In genomic region chr19:19510432-19510831, GRCh38 we compare ENCODE assay signal across 20 cellular contexts. TPM values are rescaled to one million over a fixed set of nuclear protein-coding genes. Genes with fewer than 3 reads are reported as not detected.
DNase-seq lines count a peak whose midpoint lies in the region; ATAC-seq and TF ChIP-seq lines count a peak whose summit lies in the region.
"Had no signal": no experiment of that assay in that cellular context is flagged by ENCODE, and none has a peak within 500 bp of the region (broad histone marks: within the 10 kb centered on the region; RNA-seq: fewer than 3 reads in every experiment).

No MANE protein-coding gene starts in this region.

- no peaks in the 10 kb centered on the region for H4K20me1 ChIP-seq in GM23248 (ENCODE audit: insufficient read depth)

- H3K9me2 ChIP-seq in GM23248 (ENCODE audit: insufficient read depth): no peaks in the 10 kb centered on the region

- no peak overlapping the region for H3K27ac ChIP-seq in GM23248
- no peak overlapping the region for H3K27ac ChIP-seq in naive thymus-derived CD4-positive, alpha-beta T cell (ENCODE audit: low read depth, low read length)
- H3K27ac ChIP-seq: colonic mucosa, left ventricle myocardium inferior, thyroid gland had no signal

- H3K4me3 Mint-ChIP-seq in Caco-2 (ENCODE audit: unreplicated experiment): no peak overlapping the region
- H3K4me3 Mint-ChIP-seq in activated naive CD8-positive, alpha-beta T cell treated with anti-CD3 and anti-CD28 coated beads, Interleukin-2, amount 10 ng/mL, durations not matched to agents 7 days and 5 days: no peak overlapping the region
- H3K4me3 Mint-ChIP-seq in naive thymus-derived CD4-positive, alpha-beta T cell: no peak overlapping the region
- H3K4me3 Mint-ChIP-seq: B cell had no signal

- in situ Hi-C loops in GM23248 (cut with MboI): no loop called here

- no peaks in the 10 kb centered on the region for H3K79me2 ChIP-seq in GM23248 (ENCODE audit: insufficient read depth)

- H3K4me3 ChIP-seq in Caco-2 (ENCODE audit: low read depth, low read length): no peak overlapping the region
- H3K4me3 ChIP-seq in GM23248: no peak overlapping the region
- H3K4me3 ChIP-seq in naive thymus-derived CD4-positive, alpha-beta T cell (ENCODE audit: low read length): no peak overlapping the region
- H3K4me3 ChIP-seq: colonic mucosa, left ventricle myocardium inferior, smooth muscle cell, thyroid gland had no signal

- peak overlapping the region; percentile 58 for H3K27ac Mint-ChIP-seq in Caco-2 (ENCODE audit: unreplicated experiment)
- peak overlapping the region; percentile 11 for H3K27ac Mint-ChIP-seq in activated naive CD8-positive, alpha-beta T cell treated with anti-CD3 and anti-CD28 coated beads, Interleukin-2, amount 10 ng/mL, durations not matched to agents 7 days and 5 days
- peak overlapping the region in 5 of 9 donors; percentile 23 to 65 (median 48) for H3K27ac Mint-ChIP-seq in naive thymus-derived CD4-positive, alpha-beta T cell
- H3K27ac Mint-ChIP-seq: B cell had no signal

- H3K36me3 Mint-ChIP-seq in Caco-2 (ENCODE audit: insufficient read depth, unreplicated experiment): peaks cover 79% of the 10 kb centered on the region
- H3K36me3 Mint-ChIP-seq in activated naive CD8-positive, alpha-beta T cell treated with anti-CD3 and anti-CD28 coated beads, Interleukin-2, amount 10 ng/mL, durations not matched to agents 7 days and 5 days: peaks cover 15% of the 10 kb centered on the region
- H3K36me3 Mint-ChIP-seq in naive thymus-derived CD4-positive, alpha-beta T cell: peaks cover 0 to 15% (median 3%) of the 10 kb centered on the region in 5 donors

- intact Hi-C loops in Caco-2 (cut with micrococcal nuclease; ENCODE audit: unreplicated experiment): no loop called here
- intact Hi-C loops in naive thymus-derived CD4-positive, alpha-beta T cell (cut with micrococcal nuclease): no loop called here

- CTCF ChIA-PET in Caco-2 (lab: Charles Lee) (no interaction called here), HEK293T (lab: Yijun Ruan, JAX) (interaction anchor here (0.6 kb wide), 1 partner anchor 68 kb away, joined by 3 read pairs; no protein-coding TSS in a partner anchor)
- CTCF ChIA-PET in naive thymus-derived CD4-positive, alpha-beta T cell (lab: Charles Lee): no interaction called here

- H3K4me2 ChIP-seq in GM23248 (ENCODE audit: unreplicated experiment): no peak overlapping the region
- H3K4me2 ChIP-seq: smooth muscle cell had no signal

- no peaks in the 10 kb centered on the region for H3F3A ChIP-seq in GM23248 (ENCODE audit: insufficient read depth)

- no peaks in the 10 kb centered on the region for H3K4me1 ChIP-seq in Caco-2
- no peaks in the 10 kb centered on the region for H3K4me1 ChIP-seq in GM23248 (ENCODE audit: insufficient read depth)
- H3K4me1 ChIP-seq in naive thymus-derived CD4-positive, alpha-beta T cell (ENCODE audit: control insufficient read depth in 2 of 2, insufficient read depth in 2 of 2, low read length in 2 of 2): peaks cover 0 to 3% of the 10 kb centered on the region in 2 donors

- H3K27me3 Mint-ChIP-seq in Caco-2 (ENCODE audit: insufficient read depth, unreplicated experiment): no peaks in the 10 kb centered on the region
- no peaks in the 10 kb centered on the region for H3K27me3 Mint-ChIP-seq in activated naive CD8-positive, alpha-beta T cell treated with anti-CD3 and anti-CD28 coated beads, Interleukin-2, amount 10 ng/mL, durations not matched to agents 7 days and 5 days
- no peaks in the 10 kb centered on the region for H3K27me3 Mint-ChIP-seq in naive thymus-derived CD4-positive, alpha-beta T cell
- H3K27me3 Mint-ChIP-seq: B cell had no signal

- no peak overlapping the region for H2AFZ ChIP-seq in GM23248

- DNase-seq in Caco-2: no peak
- peak; percentile 16 for DNase-seq in GM23248
- no peak for DNase-seq in activated naive CD8-positive, alpha-beta T cell treated with anti-CD3 and anti-CD28 coated beads, Interleukin-2, amount 10 ng/mL, durations not matched to agents 7 days and 5 days
- DNase-seq in naive thymus-derived CD4-positive, alpha-beta T cell: no peak
- no peak for DNase-seq in NCI-H2081 (lab: John Stamatoyannopoulos, UW)
- DNase-seq in DMS79 treated with DMSO at 0.1 percent for 48 hours (lab: John Stamatoyannopoulos, UW): no peak
- DNase-seq in HEK293T (ENCODE audit: extremely low spot score): no peak
- DNase-seq: activated CD8-positive, alpha-beta memory T cell treated with anti-CD3 and anti-CD28 coated beads, Interleukin-2, amount 50 U/mL, for 48 hours; activated naive CD4-positive, alpha-beta T cell; colonic mucosa; Kasumi-1; left ventricle myocardium inferior; NCI-H1417; posterior cingulate gyrus; SHP77 treated with DMSO at 0.1 percent for 48 hours; thyroid gland had no signal

- POLR2A ChIA-PET in Caco-2 (lab: Charles Lee) (no interaction called here), HEK293T (lab: Yijun Ruan, JAX) (no interaction called here)
- POLR2A ChIA-PET in activated naive CD8-positive, alpha-beta T cell treated with anti-CD3 and anti-CD28 coated beads, Interleukin-2, amount 10 ng/mL, durations not matched to agents 7 days and 5 days (lab: Charles Lee): interaction anchor here (1.5 kb wide), 1 partner anchor 125 kb away, joined by 3 read pairs; no protein-coding TSS in a partner anchor
- POLR2A ChIA-PET in naive thymus-derived CD4-positive, alpha-beta T cell (lab: Charles Lee): interaction anchor here (0.8 to 0.9 kb wide), 3 partner anchors 19 to 160 kb away, joined by 3 to 4 read pairs (median 3); no protein-coding TSS in a partner anchor

- H3K9ac ChIP-seq in GM23248: no peak overlapping the region

- 48 to 49% methylated on average over 6 of the region's 6 CpGs for WGBS in GM23248 (ENCODE audit: low coverage in 1 of 2, low lambda C conversion rate in 2 of 2, missing lambda C conversion rate in 2 of 2), 2 experiments

- ATAC-seq in activated naive CD8-positive, alpha-beta T cell treated with anti-CD3 and anti-CD28 coated beads, Interleukin-2, amount 10 ng/mL, durations not matched to agents 7 days and 5 days (ENCODE audit: low read depth): no peak
- no peak for ATAC-seq in naive thymus-derived CD4-positive, alpha-beta T cell
- ATAC-seq in HG02884 (IDR thresholded peaks at IDR 0.05; ENCODE audit: unreplicated experiment): no peak

- no TSS peak for BruUV-seq in Caco-2 (replicated peaks; lab: Mats Ljungman, UMichigan)

- no peaks in the 10 kb centered on the region for H3K9me3 Mint-ChIP-seq in Caco-2 (ENCODE audit: unreplicated experiment)
- H3K9me3 Mint-ChIP-seq in activated naive CD8-positive, alpha-beta T cell treated with anti-CD3 and anti-CD28 coated beads, Interleukin-2, amount 10 ng/mL, durations not matched to agents 7 days and 5 days: no peaks in the 10 kb centered on the region
- peaks cover 0 to 3% (median 0%) of the 10 kb centered on the region in 11 donors for H3K9me3 Mint-ChIP-seq in naive thymus-derived CD4-positive, alpha-beta T cell

- no peak for TF ChIP-seq CTCF in Caco-2 (IDR thresholded peaks at IDR 0.05; ENCODE audit: insufficient read depth in 1 of 2, low read depth in 1 of 2, low read length in 1 of 2, severe bottlenecking in 1 of 2, unreplicated experiment in 1 of 2)

- no peaks in the 10 kb centered on the region for H3K36me3 ChIP-seq in Caco-2 (ENCODE audit: control insufficient read depth, insufficient read depth, low read length)
- 0 out of 2 replicates have a peak, but pooled peaks cover 12% of the 10 kb centered on the region for H3K36me3 ChIP-seq in GM23248 (ENCODE audit: low read depth)
- peaks cover 0 to 20% (median 0%) of the 10 kb centered on the region in 3 experiments for H3K36me3 ChIP-seq in naive thymus-derived CD4-positive, alpha-beta T cell (ENCODE audit: control insufficient read depth in 2 of 3, insufficient read depth in 3 of 3, low read length in 3 of 3)

- no peaks in the 10 kb centered on the region for H3K9me3 ChIP-seq in Caco-2
- H3K9me3 ChIP-seq in GM23248 (ENCODE audit: low read depth): no peaks in the 10 kb centered on the region
- no peaks in the 10 kb centered on the region for H3K9me3 ChIP-seq in naive thymus-derived CD4-positive, alpha-beta T cell (ENCODE audit: control insufficient read depth in 2 of 3, low read length in 3 of 3)
- H3K9me3 ChIP-seq: colonic mucosa, thyroid gland had no signal

- H3K27me3 ChIP-seq in Caco-2 (replicated peaks; ENCODE audit: control insufficient read depth, insufficient read depth, low read length) (no peaks in the 10 kb centered on the region), GM23248 (replicated peaks; ENCODE audit: insufficient read depth) (no peaks in the 10 kb centered on the region)
- no peaks in the 10 kb centered on the region for H3K27me3 ChIP-seq in naive thymus-derived CD4-positive, alpha-beta T cell (ENCODE audit: control insufficient read depth in 2 of 2, insufficient read depth in 2 of 2, low read length in 2 of 2)
- H3K27me3 ChIP-seq: colonic mucosa, thyroid gland had no signal

- H3K4me1 Mint-ChIP-seq in Caco-2 (ENCODE audit: low read depth, unreplicated experiment): no peaks in the 10 kb centered on the region
- H3K4me1 Mint-ChIP-seq in activated naive CD8-positive, alpha-beta T cell treated with anti-CD3 and anti-CD28 coated beads, Interleukin-2, amount 10 ng/mL, durations not matched to agents 7 days and 5 days: no peaks in the 10 kb centered on the region
- H3K4me1 Mint-ChIP-seq in naive thymus-derived CD4-positive, alpha-beta T cell: peaks cover 0 to 4% (median 0%) of the 10 kb centered on the region in 7 donors
- H3K4me1 Mint-ChIP-seq: B cell had no signal

RNA-seq across cellular contexts. Expression of gene TSSK6, which starts 4.9 kb away (rescaled TPM):
- total RNA-seq in Caco-2 (2022): 3.1 and 3.8 TPM in 2 replicates
- 0.25 and 2.3 TPM in 2 replicates for total RNA-seq in GM23248 (2014; rRNA removed; shearing (Covaris generic))
- 0.70 and 0.95 TPM in 2 replicates for polyA plus RNA-seq in GM23248 (2016; fragmentation: Nextera tagmentation; extraction: Ambion mirVana)
- 1 to 10 TPM; 5.8 to 6.5 TPM for total RNA-seq in activated naive CD8-positive, alpha-beta T cell treated with anti-CD3 and anti-CD28 coated beads, Interleukin-2, amount 10 ng/mL, durations not matched to agents 7 days and 5 days
- 10 to 100 TPM in 1 of 5 experiments, 1 to 10 TPM in 4; 3.3 to 11.3 (median 5.2) TPM for total RNA-seq in naive thymus-derived CD4-positive, alpha-beta T cell
- 1 to 10 TPM; 1.4 to 4.2 TPM for polyA plus RNA-seq in naive thymus-derived CD4-positive, alpha-beta T cell

RNA-seq across cellular contexts. Expression of gene NDUFA13, which starts 5.6 kb away (rescaled TPM):
- total RNA-seq in Caco-2 (2022): 345 and 355 TPM in 2 replicates
- total RNA-seq in GM23248 (2014; rRNA removed; shearing (Covaris generic)): 18.3 and 92.4 TPM in 2 replicates
- polyA plus RNA-seq in GM23248 (2016; fragmentation: Nextera tagmentation; extraction: Ambion mirVana): 466 and 474 TPM in 2 replicates
- total RNA-seq in activated naive CD8-positive, alpha-beta T cell treated with anti-CD3 and anti-CD28 coated beads, Interleukin-2, amount 10 ng/mL, durations not matched to agents 7 days and 5 days: 100 to 1,000 TPM; 306 to 336 TPM
- 100 to 1,000 TPM; 172 to 362 (median 176) TPM for total RNA-seq in naive thymus-derived CD4-positive, alpha-beta T cell
- 100 to 1,000 TPM; 363 to 380 TPM for polyA plus RNA-seq in naive thymus-derived CD4-positive, alpha-beta T cell

RNA-seq across cellular contexts. Expression of gene YJEFN3, which starts 18.3 kb away (rescaled TPM):
- 6.7 and 8.1 TPM in 2 replicates for total RNA-seq in Caco-2 (2022)
- total RNA-seq in GM23248 (2014; rRNA removed; shearing (Covaris generic)): 0.25 TPM in 1 of 2 replicates, not detected in the other
- polyA plus RNA-seq in GM23248 (2016; fragmentation: Nextera tagmentation; extraction: Ambion mirVana): 1.3 and 2.4 TPM in 2 replicates
- total RNA-seq in activated naive CD8-positive, alpha-beta T cell treated with anti-CD3 and anti-CD28 coated beads, Interleukin-2, amount 10 ng/mL, durations not matched to agents 7 days and 5 days: 10 to 100 TPM; 11.7 to 11.9 TPM
- 10 to 100 TPM in 3 of 5 experiments, 1 to 10 TPM in 2; 3.3 to 18.2 (median 12.7) TPM for total RNA-seq in naive thymus-derived CD4-positive, alpha-beta T cell
- under 1 TPM in 1 of 2 donors, not detected in 1; 0.68 TPM for polyA plus RNA-seq in naive thymus-derived CD4-positive, alpha-beta T cell

RNA-seq across cellular contexts. Expression of gene CILP2, which starts 27.6 kb away (rescaled TPM):
- total RNA-seq in Caco-2 (2022): 1.1 and 1.3 TPM in 2 replicates
- total RNA-seq in GM23248 (2014; rRNA removed; shearing (Covaris generic)): 0.11 and 0.25 TPM in 2 replicates
- polyA plus RNA-seq in GM23248 (2016; fragmentation: Nextera tagmentation; extraction: Ambion mirVana): 0.48 and 0.62 TPM in 2 replicates
- under 1 TPM; 0.11 to 0.14 TPM for total RNA-seq in activated naive CD8-positive, alpha-beta T cell treated with anti-CD3 and anti-CD28 coated beads, Interleukin-2, amount 10 ng/mL, durations not matched to agents 7 days and 5 days
- total RNA-seq in naive thymus-derived CD4-positive, alpha-beta T cell: under 1 TPM in 4 of 5 experiments, not detected in 1; 0.32 to 0.53 (median 0.49) TPM
- polyA plus RNA-seq in naive thymus-derived CD4-positive, alpha-beta T cell: under 1 TPM; 0.27 to 0.69 TPM
- total RNA-seq: endothelial cell of umbilical vein had no signal

Comparison
In these comparisons a context has a peak if more than half of its experiments do, and no peak if none do; other contexts are left out.
1. POLR2A ChIA-PET loops: an anchor here in activated naive CD8-positive, alpha-beta T cell treated with anti-CD3 and anti-CD28 coated beads, Interleukin-2, amount 10 ng/mL, durations not matched to agents 7 days and 5 days (1.5 kb wide) and naive thymus-derived CD4-positive, alpha-beta T cell (0.8 to 0.9 kb wide); none called in Caco-2 and HEK293T.